In the genomic region with DNA sequence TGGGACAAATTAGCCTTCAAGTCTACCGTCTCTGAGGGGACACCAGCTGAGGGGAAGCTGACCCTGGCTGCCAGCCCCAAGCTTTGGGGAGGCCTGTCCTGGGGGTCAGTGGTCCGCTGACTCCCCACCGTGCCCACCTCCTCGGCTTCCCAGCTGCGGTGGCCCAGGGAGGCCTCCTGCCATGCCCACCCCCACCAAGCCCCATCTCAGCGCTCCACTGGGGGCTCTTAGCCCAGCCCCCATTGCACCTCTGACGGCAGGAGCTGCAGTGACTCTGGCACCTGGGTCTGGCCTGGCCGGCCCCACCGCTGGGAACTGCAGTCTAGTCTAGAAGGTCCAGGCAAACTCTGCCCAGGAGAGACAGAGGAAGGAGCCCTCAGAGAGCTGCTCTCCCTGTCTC, we compare ENCODE assay signal across 36 cellular contexts. TPM values are rescaled to one million over a fixed set of nuclear protein-coding genes. Genes with fewer than 3 reads are reported as not detected.
"Had no signal": no experiment of that assay in that cellular context is flagged by ENCODE, and none has a peak within 500 bp of the region (broad histone marks: within the 10 kb centered on the region; RNA-seq: fewer than 3 reads in every experiment).

No MANE protein-coding gene starts in this region.

- H3K9me3 ChIP-seq: adrenal gland, ascending aorta, breast epithelium, colonic mucosa, esophagus squamous epithelium, gastroesophageal sphincter, heart right ventricle had no signal

- DNase-seq: activated CD4-positive, alpha-beta memory T cell treated with anti-CD3 and anti-CD28 coated beads, Interleukin-2, amount 10 ng/mL, durations not matched to agents 7 days and 5 days; activated CD4-positive, alpha-beta T cell treated with anti-CD3 and anti-CD28 coated beads for 1 hour; activated CD4-positive, alpha-beta T cell treated with anti-CD3 and anti-CD28 coated beads for 4 hours; activated CD4-positive, alpha-beta T cell treated with anti-CD3 and anti-CD28 coated beads, Interleukin-2, amount 10 ng/mL, durations not matched to agents 7 days and 5 days; activated CD4-positive, alpha-beta T cell treated with anti-CD3 and anti-CD28 coated beads, Interleukin-2, amount 50 U/mL, for 4 hours; activated CD4-positive, CD25-positive, alpha-beta regulatory T cell; activated CD8-positive, alpha-beta memory T cell treated with anti-CD3 and anti-CD28 coated beads, Interleukin-2, amount 50 U/mL, for 48 hours; activated effector memory CD4-positive, alpha-beta T cell treated with Interleukin-2 at 50 U/mL for 16 hours; activated gamma-delta T cell treated with Interleukin-2 at 50 U/mL for 16 hours; activated naive CD4-positive, alpha-beta T cell treated with Interleukin-2 at 50 U/mL for 16 hours; activated naive CD8-positive, alpha-beta T cell treated with anti-CD3 and anti-CD28 coated beads for 36 hours; activated naive CD8-positive, alpha-beta T cell treated with anti-CD3 and anti-CD28 coated beads, Interleukin-2, amount 50 U/mL, for 24 hours; activated T-cell treated with anti-CD3 and anti-CD28 coated beads for 4 hours; activated T-cell treated with anti-CD3 and anti-CD28 coated beads, Interleukin-2, amount 50 U/mL, for 24 hours; activated T-cell treated with anti-CD3 and anti-CD28 coated beads, Interleukin-2, amount 50 U/mL, for 72 hours; adrenal gland; amygdala; central memory CD4-positive, alpha-beta T cell; cerebellar nuclear complex; colonic mucosa; effector CD8-positive, alpha-beta T cell; esophagus squamous epithelium; foreskin melanocyte; heart right ventricle; T-helper 2 cell had no signal

- H3K36me3 Mint-ChIP-seq: activated naive CD8-positive, alpha-beta T cell treated with anti-CD3 and anti-CD28 coated beads for 36 hours; brain had no signal

- ATAC-seq: activated naive CD8-positive, alpha-beta T cell treated with anti-CD3 and anti-CD28 coated beads, Interleukin-2, amount 50 U/mL, for 24 hours; activated T-cell treated with anti-CD3 and anti-CD28 coated beads, Interleukin-2, amount 50 U/mL, for 72 hours; gastroesophageal sphincter; heart right ventricle had no signal

- H3K4me3 Mint-ChIP-seq: activated CD4-positive, alpha-beta memory T cell treated with anti-CD3 and anti-CD28 coated beads, Interleukin-2, amount 10 ng/mL, durations not matched to agents 7 days and 5 days; activated CD4-positive, alpha-beta T cell treated with anti-CD3 and anti-CD28 coated beads, Interleukin-2, amount 10 ng/mL, durations not matched to agents 7 days and 5 days; activated naive CD4-positive, alpha-beta T cell treated with anti-CD3 and anti-CD28 coated beads, Interleukin-2, amount 50 U/mL, for 24 hours; activated naive CD8-positive, alpha-beta T cell treated with anti-CD3 and anti-CD28 coated beads for 36 hours; activated naive CD8-positive, alpha-beta T cell treated with anti-CD3 and anti-CD28 coated beads, Interleukin-2, amount 50 U/mL, for 24 hours; activated T-cell treated with anti-CD3 and anti-CD28 coated beads, Interleukin-2, amount 50 U/mL, for 24 hours; activated T-cell treated with anti-CD3 and anti-CD28 coated beads, Interleukin-2, amount 50 U/mL, for 72 hours; brain had no signal

- H3K36me3 ChIP-seq: adrenal gland, ascending aorta, breast epithelium, cardiac muscle cell, colonic mucosa, esophagus squamous epithelium, gastroesophageal sphincter, heart right ventricle had no signal

- H3K9me3 Mint-ChIP-seq: activated CD4-positive, alpha-beta memory T cell treated with anti-CD3 and anti-CD28 coated beads, Interleukin-2, amount 10 ng/mL, durations not matched to agents 7 days and 5 days; activated CD4-positive, alpha-beta T cell treated with anti-CD3 and anti-CD28 coated beads, Interleukin-2, amount 10 ng/mL, durations not matched to agents 7 days and 5 days; activated naive CD4-positive, alpha-beta T cell treated with anti-CD3 and anti-CD28 coated beads, Interleukin-2, amount 50 U/mL, for 24 hours; activated naive CD8-positive, alpha-beta T cell treated with anti-CD3 and anti-CD28 coated beads for 36 hours; activated T-cell treated with anti-CD3 and anti-CD28 coated beads, Interleukin-2, amount 50 U/mL, for 24 hours had no signal

- H3K27ac ChIP-seq: adrenal gland, ascending aorta, breast epithelium, cardiac muscle cell, colonic mucosa, epithelial cell of prostate, esophagus squamous epithelium, gastroesophageal sphincter, heart right ventricle had no signal

- H3K27me3 ChIP-seq: ascending aorta had no signal

- H3K4me3 ChIP-seq: adrenal gland, ascending aorta, breast epithelium, cardiac muscle cell, colonic mucosa, esophagus squamous epithelium, gastroesophageal sphincter, heart right ventricle had no signal

- H3K27ac Mint-ChIP-seq: activated CD4-positive, alpha-beta memory T cell treated with anti-CD3 and anti-CD28 coated beads, Interleukin-2, amount 10 ng/mL, durations not matched to agents 7 days and 5 days; activated CD4-positive, alpha-beta T cell treated with anti-CD3 and anti-CD28 coated beads, Interleukin-2, amount 10 ng/mL, durations not matched to agents 7 days and 5 days; activated naive CD4-positive, alpha-beta T cell treated with anti-CD3 and anti-CD28 coated beads, Interleukin-2, amount 50 U/mL, for 24 hours; activated naive CD8-positive, alpha-beta T cell treated with anti-CD3 and anti-CD28 coated beads for 36 hours; activated naive CD8-positive, alpha-beta T cell treated with anti-CD3 and anti-CD28 coated beads, Interleukin-2, amount 50 U/mL, for 24 hours; activated T-cell treated with anti-CD3 and anti-CD28 coated beads, Interleukin-2, amount 50 U/mL, for 24 hours; activated T-cell treated with anti-CD3 and anti-CD28 coated beads, Interleukin-2, amount 50 U/mL, for 72 hours had no signal

- H3K4me1 Mint-ChIP-seq: activated CD4-positive, alpha-beta memory T cell treated with anti-CD3 and anti-CD28 coated beads, Interleukin-2, amount 10 ng/mL, durations not matched to agents 7 days and 5 days; activated CD4-positive, alpha-beta T cell treated with anti-CD3 and anti-CD28 coated beads, Interleukin-2, amount 10 ng/mL, durations not matched to agents 7 days and 5 days; activated naive CD4-positive, alpha-beta T cell treated with anti-CD3 and anti-CD28 coated beads, Interleukin-2, amount 50 U/mL, for 24 hours; activated naive CD8-positive, alpha-beta T cell treated with anti-CD3 and anti-CD28 coated beads for 36 hours; activated naive CD8-positive, alpha-beta T cell treated with anti-CD3 and anti-CD28 coated beads, Interleukin-2, amount 50 U/mL, for 24 hours had no signal

- H3K4me1 ChIP-seq: adrenal gland, ascending aorta, breast epithelium, colonic mucosa, gastroesophageal sphincter, heart right ventricle had no signal

RNA-seq across cellular contexts. Expression of gene SIM2, which starts 30.2 kb away (rescaled TPM):
- total RNA-seq: activated naive CD8-positive, alpha-beta T cell treated with anti-CD3 and anti-CD28 coated beads for 36 hours; ascending aorta; cardiac muscle cell; dermis microvascular lymphatic vessel endothelial cell; endothelial cell of umbilical vein; fibroblast of lung; fibroblast of villous mesenchyme had no signal
- polyA plus RNA-seq: endothelial cell of umbilical vein had no signal
